1 cellular context compared by ENCODE assay signal in genomic region chr16:87855852-87856715, GRCh38.
TF ChIP-seq lines count a peak whose summit lies in the region.

No MANE protein-coding gene starts in this region.

TF ChIP-seq in HepG2, 621 proteins besides CTCF, POLR2A, EP300 and RAD21 (continued from another document and continues in another):
- TF ChIP-seq PRDM4 (CRISPR knock-in tag; IDR thresholded peaks at IDR 0.05; ENCODE audit: borderline replicate concordance), result no peak
- no peak; the same call in 1 of the 2 replicates for TF ChIP-seq KDM5B (CRISPR knock-in tag; IDR thresholded peaks at IDR 0.05; ENCODE audit: borderline replicate concordance)
- no peak for TF ChIP-seq ZNF335 (CRISPR knock-in tag; IDR thresholded peaks at IDR 0.05)
- TF ChIP-seq PRDM10 (CRISPR knock-in tag; IDR thresholded peaks at IDR 0.05; ENCODE audit: low read depth), result peak; percentile 44; the same call in 1 of the 2 replicates
- peak; percentile 54 for TF ChIP-seq ZBTB21 (CRISPR knock-in tag; IDR thresholded peaks at IDR 0.05)
- no peak; the same call in 1 of the 2 replicates for TF ChIP-seq ZNF367 (CRISPR knock-in tag; IDR thresholded peaks at IDR 0.05; ENCODE audit: borderline replicate concordance)
- TF ChIP-seq KAT2B (IDR thresholded peaks at IDR 0.05; ENCODE audit: borderline replicate concordance, low read depth, low read length), result no peak
- TF ChIP-seq MXD3 (CRISPR knock-in tag; IDR thresholded peaks at IDR 0.05), result no peak
- no peak for TF ChIP-seq HCFC1 (IDR thresholded peaks at IDR 0.05; ENCODE audit: low read depth, low read length)
- TF ChIP-seq ATF2 (CRISPR knock-in tag; IDR thresholded peaks at IDR 0.05), result no peak
- TF ChIP-seq ATF7 (IDR thresholded peaks at IDR 0.05), result no peak
- no peak for TF ChIP-seq ATF7 (CRISPR knock-in tag; IDR thresholded peaks at IDR 0.05)
- TF ChIP-seq ZNF569 (CRISPR knock-in tag; IDR thresholded peaks at IDR 0.05; ENCODE audit: borderline replicate concordance), result no peak
- peak; percentile 61 for TF ChIP-seq ZNF574 (CRISPR knock-in tag; IDR thresholded peaks at IDR 0.05)
- TF ChIP-seq ZNF703 (CRISPR knock-in tag; IDR thresholded peaks at IDR 0.05; ENCODE audit: borderline replicate concordance), result no peak
- TF ChIP-seq SRSF4 (IDR thresholded peaks at IDR 0.05; ENCODE audit: low read depth, low read length, poor library complexity, severe bottlenecking), result no peak
- TF ChIP-seq NCOR1 (IDR thresholded peaks at IDR 0.05; ENCODE audit: borderline replicate concordance, low read length), result no peak; the same call in 1 of the 2 replicates
- peak; percentile 65; the same call in 1 of the 2 replicates for TF ChIP-seq ZBTB10 (CRISPR knock-in tag; IDR thresholded peaks at IDR 0.05; ENCODE audit: borderline replicate concordance)
- peak; percentile 85 for TF ChIP-seq ELF1 (CRISPR knock-in tag; IDR thresholded peaks at IDR 0.05)
- TF ChIP-seq SNAI1 (CRISPR knock-in tag; IDR thresholded peaks at IDR 0.05; ENCODE audit: borderline replicate concordance), result no peak
- TF ChIP-seq ZSCAN22 (CRISPR knock-in tag; IDR thresholded peaks at IDR 0.05), result no peak
- TF ChIP-seq XRCC5 (optimal IDR thresholded peaks at IDR 0.05; ENCODE audit: low read length), result peak; percentile 15
- TF ChIP-seq JUNB (CRISPR knock-in tag; IDR thresholded peaks at IDR 0.05; ENCODE audit: borderline replicate concordance), result no peak
- peak; percentile 26 for TF ChIP-seq HNRNPLL (IDR thresholded peaks at IDR 0.05; ENCODE audit: low read depth, low read length, poor library complexity, severe bottlenecking)
- no peak for TF ChIP-seq SNAPC2 (CRISPR knock-in tag; IDR thresholded peaks at IDR 0.05)
- no peak for TF ChIP-seq NFE2 (CRISPR knock-in tag; IDR thresholded peaks at IDR 0.05)
- TF ChIP-seq ZNF136 (CRISPR knock-in tag; IDR thresholded peaks at IDR 0.05; ENCODE audit: low read depth), result no peak; the same call in 1 of the 2 replicates
- no peak for TF ChIP-seq HOXA7 (CRISPR knock-in tag; IDR thresholded peaks at IDR 0.05)
- TF ChIP-seq MTA3 (CRISPR knock-in tag; IDR thresholded peaks at IDR 0.05), result no peak
- TF ChIP-seq EHMT2 (IDR thresholded peaks at IDR 0.05; ENCODE audit: borderline replicate concordance, low read depth, low read length), result no peak
- TF ChIP-seq ZFAT (CRISPR knock-in tag; conservative IDR thresholded peaks at IDR 0.05), result no peak
- TF ChIP-seq HES4 (CRISPR knock-in tag; IDR thresholded peaks at IDR 0.05; ENCODE audit: borderline replicate concordance), result no peak
- TF ChIP-seq HMGXB4 (CRISPR knock-in tag; IDR thresholded peaks at IDR 0.05; ENCODE audit: borderline replicate concordance in 1 of 2, low read depth in 1 of 2), result peak in 1 of 2 experiments; percentile 27; a peak in 1 of 4 replicates
- no peak for TF ChIP-seq KLF16 (CRISPR knock-in tag; IDR thresholded peaks at IDR 0.05)
- TF ChIP-seq FOXA1 (IDR thresholded peaks at IDR 0.05), result no peak
- TF ChIP-seq FOXA1 (CRISPR knock-in tag; IDR thresholded peaks at IDR 0.05), result peak; percentile 62
- no peak for TF ChIP-seq ZNF235 (CRISPR knock-in tag; IDR thresholded peaks at IDR 0.05; ENCODE audit: borderline replicate concordance)
- no peak for TF ChIP-seq ISL2 (CRISPR knock-in tag; IDR thresholded peaks at IDR 0.05)
- no peak for TF ChIP-seq MLXIP (CRISPR knock-in tag; IDR thresholded peaks at IDR 0.05; ENCODE audit: borderline replicate concordance)
